Comparison of ENCODE assay signal across 22 cellular contexts in genomic region chr19:30783936-30784335, GRCh38.
DNase-seq lines count a peak whose midpoint lies in the region; ATAC-seq and TF ChIP-seq lines count a peak whose summit lies in the region.
"Had no signal": no experiment of that assay in that cellular context is flagged by ENCODE, and none has a peak within 500 bp of the region (broad histone marks: within the 10 kb centered on the region; RNA-seq: fewer than 3 reads in every experiment).

No MANE protein-coding gene starts in this region.

- peak overlapping the region; percentile 8 for H3K9ac ChIP-seq in SK-N-MC (ENCODE audit: insufficient read length)
- H3K9ac ChIP-seq: GM23248 had no signal

- H3K4me1 Mint-ChIP-seq in activated CD8-positive, alpha-beta memory T cell treated with anti-CD3 and anti-CD28 coated beads, Interleukin-2, amount 10 ng/mL, durations not matched to agents 7 days and 5 days = no peaks in the 10 kb centered on the region
- H3K4me1 Mint-ChIP-seq in stimulated activated naive CD8-positive, alpha-beta T cell treated with anti-CD3 and anti-CD28 coated beads, Interleukin-15, amount 100 ng/mL, for 72 hours = no peaks in the 10 kb centered on the region
- H3K4me1 Mint-ChIP-seq: CD4-positive, CD25-positive, alpha-beta regulatory T cell; CD8-positive, alpha-beta memory T cell had no signal

- no peaks in the 10 kb centered on the region for H3K36me3 Mint-ChIP-seq in activated CD8-positive, alpha-beta memory T cell treated with anti-CD3 and anti-CD28 coated beads, Interleukin-2, amount 10 ng/mL, durations not matched to agents 7 days and 5 days
- H3K36me3 Mint-ChIP-seq: CD4-positive, CD25-positive, alpha-beta regulatory T cell; CD8-positive, alpha-beta memory T cell had no signal

- H3K9me3 Mint-ChIP-seq in activated CD8-positive, alpha-beta memory T cell treated with anti-CD3 and anti-CD28 coated beads, Interleukin-2, amount 10 ng/mL, durations not matched to agents 7 days and 5 days (ENCODE audit: low read depth) = no peaks in the 10 kb centered on the region
- H3K9me3 Mint-ChIP-seq in stimulated activated naive CD8-positive, alpha-beta T cell treated with anti-CD3 and anti-CD28 coated beads, Interleukin-15, amount 100 ng/mL, for 72 hours = no peaks in the 10 kb centered on the region
- H3K9me3 Mint-ChIP-seq: CD8-positive, alpha-beta memory T cell had no signal

- DNase-seq in activated CD8-positive, alpha-beta memory T cell treated with anti-CD3 and anti-CD28 coated beads for 24 hours = peak; percentile 17
- no peak for DNase-seq in activated CD8-positive, alpha-beta memory T cell treated with anti-CD3 and anti-CD28 coated beads, Interleukin-2, amount 10 ng/mL, durations not matched to agents 7 days and 5 days
- no peak for DNase-seq in SK-N-MC (ENCODE audit: low read depth, low spot score)
- peak; percentile 8 for DNase-seq in iPS-NIHi7 (ENCODE audit: extremely low spot score)
- DNase-seq in stimulated activated naive CD8-positive, alpha-beta T cell treated with anti-CD3 and anti-CD28 coated beads, Interleukin-15, amount 100 ng/mL, for 72 hours = no peak
- no peak for DNase-seq in NCI-H345 treated with DMSO at 0.1 percent for 48 hours (lab: John Stamatoyannopoulos, UW; ENCODE audit: unreplicated experiment)
- DNase-seq: 8988T; BE2C; C1 segment of cervical spinal cord; Caco-2; CD4-positive, CD25-positive, alpha-beta regulatory T cell; CD8-positive, alpha-beta memory T cell; DMS153; DMS79; GDM1; GM23248; HCEC 1CT; IMR-90 had no signal

- H3K4me3 Mint-ChIP-seq in activated CD8-positive, alpha-beta memory T cell treated with anti-CD3 and anti-CD28 coated beads, Interleukin-2, amount 10 ng/mL, durations not matched to agents 7 days and 5 days = no peak overlapping the region
- no peak overlapping the region for H3K4me3 Mint-ChIP-seq in stimulated activated naive CD8-positive, alpha-beta T cell treated with anti-CD3 and anti-CD28 coated beads, Interleukin-15, amount 100 ng/mL, for 72 hours
- H3K4me3 Mint-ChIP-seq: CD4-positive, CD25-positive, alpha-beta regulatory T cell; CD8-positive, alpha-beta memory T cell had no signal

- no peaks in the 10 kb centered on the region for H3K9me3 ChIP-seq in SK-N-MC (ENCODE audit: low read depth, low read length)
- H3K9me3 ChIP-seq: BE2C, Caco-2 had no signal

- no peak for ATAC-seq in activated CD8-positive, alpha-beta memory T cell treated with anti-CD3 and anti-CD28 coated beads, Interleukin-2, amount 10 ng/mL, durations not matched to agents 7 days and 5 days
- ATAC-seq in GM18520 (IDR thresholded peaks at IDR 0.05; ENCODE audit: unreplicated experiment) = no peak
- no peak for ATAC-seq in stimulated activated naive CD8-positive, alpha-beta T cell treated with anti-CD3 and anti-CD28 coated beads, Interleukin-15, amount 100 ng/mL, for 72 hours
- ATAC-seq in SK-N-SH treated with all-trans-retinoic acid at 6 μM for 48 hours = no peak
- ATAC-seq: GM12878 had no signal

- H3K27ac ChIP-seq in SK-N-MC = peak overlapping the region; percentile 42; the same call in 1 of the 2 replicates
- H3K27ac ChIP-seq: GM23248 had no signal

- H3K27ac Mint-ChIP-seq in activated CD8-positive, alpha-beta memory T cell treated with anti-CD3 and anti-CD28 coated beads, Interleukin-2, amount 10 ng/mL, durations not matched to agents 7 days and 5 days = no peak overlapping the region
- H3K27ac Mint-ChIP-seq in stimulated activated naive CD8-positive, alpha-beta T cell treated with anti-CD3 and anti-CD28 coated beads, Interleukin-15, amount 100 ng/mL, for 72 hours = no peak overlapping the region
- H3K27ac Mint-ChIP-seq: CD8-positive, alpha-beta memory T cell had no signal

- no peaks in the 10 kb centered on the region for H3K36me3 ChIP-seq in SK-N-MC (ENCODE audit: insufficient read depth, low read length)
- H3K36me3 ChIP-seq: BE2C had no signal

- H3K4me3 ChIP-seq in SK-N-MC = no peak overlapping the region
- H3K4me3 ChIP-seq: GM12878, GM23248, K562 had no signal

- CTCF ChIA-PET in activated CD8-positive, alpha-beta memory T cell treated with anti-CD3 and anti-CD28 coated beads, Interleukin-2, amount 10 ng/mL, durations not matched to agents 7 days and 5 days (lab: Charles Lee) = interaction anchor here (0.8 to 1.7 kb wide), 6 partner anchors 9 to 1414 kb away, joined by 3 to 4 read pairs (median 3); no protein-coding TSS in a partner anchor

- H3K27me3 Mint-ChIP-seq in activated CD8-positive, alpha-beta memory T cell treated with anti-CD3 and anti-CD28 coated beads, Interleukin-2, amount 10 ng/mL, durations not matched to agents 7 days and 5 days = no peaks in the 10 kb centered on the region
- peaks cover 6% of the 10 kb centered on the region for H3K27me3 Mint-ChIP-seq in stimulated activated naive CD8-positive, alpha-beta T cell treated with anti-CD3 and anti-CD28 coated beads, Interleukin-15, amount 100 ng/mL, for 72 hours

TF ChIP-seq in SK-N-SH treated with all-trans-retinoic acid at 6 μM for 48 hours, 23 proteins besides CTCF, POLR2A, EP300 and RAD21 (continues in another document):
- TF ChIP-seq GLIS3 (CRISPR knock-in tag; IDR thresholded peaks at IDR 0.05) (no peak), CREB5 (CRISPR knock-in tag; IDR thresholded peaks at IDR 0.05; ENCODE audit: low read depth) (no peak), ZC3H10 (CRISPR knock-in tag; IDR thresholded peaks at IDR 0.05) (no peak), TOX (CRISPR knock-in tag; IDR thresholded peaks at IDR 0.05; ENCODE audit: borderline replicate concordance) (no peak), SNAI2 (CRISPR knock-in tag; IDR thresholded peaks at IDR 0.05) (no peak), ZNF565 (CRISPR knock-in tag; conservative IDR thresholded peaks at IDR 0.05; ENCODE audit: low read depth) (no peak), BACH2 (CRISPR knock-in tag; IDR thresholded peaks at IDR 0.05; ENCODE audit: borderline replicate concordance) (no peak), ISL1 (CRISPR knock-in tag; IDR thresholded peaks at IDR 0.05) (no peak), TSHZ2 (CRISPR knock-in tag; IDR thresholded peaks at IDR 0.05) (no peak), ARNTL (CRISPR knock-in tag; IDR thresholded peaks at IDR 0.05; ENCODE audit: borderline replicate concordance, low read depth) (no peak), ZNF70 (CRISPR knock-in tag; IDR thresholded peaks at IDR 0.05) (no peak)
- TF ChIP-seq, protein P1, sequence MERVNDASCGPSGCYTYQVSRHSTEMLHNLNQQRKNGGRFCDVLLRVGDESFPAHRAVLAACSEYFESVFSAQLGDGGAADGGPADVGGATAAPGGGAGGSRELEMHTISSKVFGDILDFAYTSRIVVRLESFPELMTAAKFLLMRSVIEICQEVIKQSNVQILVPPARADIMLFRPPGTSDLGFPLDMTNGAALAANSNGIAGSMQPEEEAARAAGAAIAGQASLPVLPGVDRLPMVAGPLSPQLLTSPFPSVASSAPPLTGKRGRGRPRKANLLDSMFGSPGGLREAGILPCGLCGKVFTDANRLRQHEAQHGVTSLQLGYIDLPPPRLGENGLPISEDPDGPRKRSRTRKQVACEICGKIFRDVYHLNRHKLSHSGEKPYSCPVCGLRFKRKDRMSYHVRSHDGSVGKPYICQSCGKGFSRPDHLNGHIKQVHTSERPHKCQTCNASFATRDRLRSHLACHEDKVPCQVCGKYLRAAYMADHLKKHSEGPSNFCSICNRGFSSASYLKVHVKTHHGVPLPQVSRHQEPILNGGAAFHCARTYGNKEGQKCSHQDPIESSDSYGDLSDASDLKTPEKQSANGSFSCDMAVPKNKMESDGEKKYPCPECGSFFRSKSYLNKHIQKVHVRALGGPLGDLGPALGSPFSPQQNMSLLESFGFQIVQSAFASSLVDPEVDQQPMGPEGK (CRISPR knock-in tag; IDR thresholded peaks at IDR 0.05; ENCODE audit: borderline replicate concordance) = no peak

Comparison
In these comparisons a context has a peak if more than half of its experiments do, and no peak if none do; other contexts are left out.
1. DNase-seq: peak in activated CD8-positive, alpha-beta memory T cell treated with anti-CD3 and anti-CD28 coated beads for 24 hours (single experiment) and iPS-NIHi7 (single experiment); none in activated CD8-positive, alpha-beta memory T cell treated with anti-CD3 and anti-CD28 coated beads, Interleukin-2, amount 10 ng/mL, durations not matched to agents 7 days and 5 days (single experiment), SK-N-MC (single experiment), stimulated activated naive CD8-positive, alpha-beta T cell treated with anti-CD3 and anti-CD28 coated beads, Interleukin-15, amount 100 ng/mL, for 72 hours (0 of 2) and NCI-H345 treated with DMSO at 0.1 percent for 48 hours (single experiment).